Comparison of ENCODE assay signal across 14 cellular contexts in genomic region chr2:42495611-42496010, GRCh38. TPM values are rescaled to one million over a fixed set of nuclear protein-coding genes. Genes with fewer than 3 reads are reported as not detected.
DNase-seq lines count a peak whose midpoint lies in the region; ATAC-seq, FAIRE-seq and TF ChIP-seq lines count a peak whose summit lies in the region.
"Had no signal": no experiment of that assay in that cellular context is flagged by ENCODE, and none has a peak within 500 bp of the region (broad histone marks: within the 10 kb centered on the region; RNA-seq: fewer than 3 reads in every experiment).

No MANE protein-coding gene starts in this region.

- POLR2A ChIA-PET in CD4-positive, alpha-beta T cell (lab: Charles Lee): no interaction called here
- POLR2A ChIA-PET in PC-9 (lab: Charles Lee; ENCODE audit: unreplicated experiment): no interaction called here

- no peaks in the 10 kb centered on the region for H3K9me3 ChIP-seq in CD4-positive, alpha-beta T cell (ENCODE audit: control insufficient read depth, low read length)
- no peaks in the 10 kb centered on the region for H3K9me3 ChIP-seq in HUES48 (ENCODE audit: control insufficient read depth, insufficient read depth, low read length)
- H3K9me3 ChIP-seq in PC-9 (ENCODE audit: insufficient read depth, low read depth): no peaks in the 10 kb centered on the region
- H3K9me3 ChIP-seq in hepatocyte (ENCODE audit: low read depth): no peaks in the 10 kb centered on the region
- H3K9me3 ChIP-seq in mammary epithelial cell (replicated peaks; ENCODE audit: insufficient read depth, low read length): peaks cover 5% of the 10 kb centered on the region
- H3K9me3 ChIP-seq: MG63, prostate gland, thoracic aorta had no signal

- H3K27me3 ChIP-seq in CD4-positive, alpha-beta T cell (ENCODE audit: control insufficient read depth, insufficient read depth, low read length): peaks cover 6% of the 10 kb centered on the region
- H3K27me3 ChIP-seq in HUES48 (ENCODE audit: control insufficient read depth, insufficient read depth, low read length) (peaks cover 13% of the 10 kb centered on the region), PC-9 (ENCODE audit: insufficient read depth, low read depth) (no peaks in the 10 kb centered on the region), hepatocyte (peaks cover 27% of the 10 kb centered on the region), mammary epithelial cell (ENCODE audit: insufficient read depth, low read length) (peaks cover 29% of the 10 kb centered on the region)
- H3K27me3 ChIP-seq: MG63 had no signal

- H3K4me3 ChIP-seq in HUES48 (ENCODE audit: low read depth, low read length) (peak overlapping the region; percentile 47), PC-9 (peak overlapping the region; percentile 48), hepatocyte (no peak overlapping the region), mammary epithelial cell (replicated peaks in 1 of 3; ENCODE audit: insufficient read depth in 1 of 3, low read depth in 2 of 3, low read length in 3 of 3) (no peak overlapping the region)

- H3K9ac ChIP-seq in HUES48 (ENCODE audit: low read depth, low read length) (0 out of 2 replicates have a peak overlapping the region, but pooled peaks have one; percentile 24), mammary epithelial cell (ENCODE audit: insufficient read depth, low read length) (no peak overlapping the region)

- H3K36me3 Mint-ChIP-seq in CD4-positive, alpha-beta T cell (ENCODE audit: low read depth): no peaks in the 10 kb centered on the region
- H3K36me3 Mint-ChIP-seq: memory B cell, natural killer cell had no signal

- no peak overlapping the region for H3K27ac ChIP-seq in CD4-positive, alpha-beta T cell (ENCODE audit: low read depth, low read length)
- H3K27ac ChIP-seq in HUES48 (ENCODE audit: low read depth, low read length) (no peak overlapping the region), PC-9 (peak overlapping the region; percentile 7; the same call in 1 of the 2 replicates), hepatocyte (no peak overlapping the region), mammary epithelial cell (ENCODE audit: insufficient read depth, low read depth, low read length) (no peak overlapping the region)
- H3K27ac ChIP-seq: thoracic aorta had no signal

- intact Hi-C loops in CD4-positive, alpha-beta T cell (cut with DNase I, micrococcal nuclease): loop anchor here (1.0 to 10.0 kb wide), 4 partner anchors 69 to 651 kb away; partner anchors contain the start of gene MTA3 (in 1 of the 2)
- intact Hi-C loops in PC-9 (cut with micrococcal nuclease; ENCODE audit: unreplicated experiment) (loop anchor here (1.0 to 2.0 kb wide), 3 partner anchors 67 to 315 kb away; no protein-coding TSS in a partner anchor), mammary epithelial cell (cut with micrococcal nuclease) (loop anchor here (1.0 to 10.0 kb wide), 5 partner anchors 135 to 401 kb away; partner anchors contain the start of gene COX7A2L)

- DNase-seq in CD4-positive, alpha-beta T cell: no peak
- DNase-seq in PC-9 (peak in 1 of 2 experiments; percentile 16), hepatocyte (ENCODE audit: low spot score) (no peak), erythroblast (lab: John Stamatoyannopoulos, UW) (no peak), NCI-H1048 (lab: John Stamatoyannopoulos, UW) (no peak), H54 (ENCODE audit: insufficient read length, low spot score) (no peak), mammary epithelial cell (no peak)

- TF ChIP-seq CTCF in CD4-positive, alpha-beta T cell (IDR thresholded peaks at IDR 0.05): no peak
- TF ChIP-seq CTCF in PC-9 (conservative IDR thresholded peaks at IDR 0.05) (no peak), hepatocyte (IDR thresholded peaks at IDR 0.05; ENCODE audit: poor library complexity) (no peak), mammary epithelial cell (conservative IDR thresholded peaks at IDR 0.05 in 1 of 2, IDR thresholded peaks at IDR 0.05 in 1 of 2; ENCODE audit: extremely low read depth in 1 of 2, insufficient read depth in 1 of 2, low read depth in 1 of 2, low read length in 2 of 2) (no peak)

- H3K27me3 Mint-ChIP-seq in CD4-positive, alpha-beta T cell: no peaks in the 10 kb centered on the region

- H3K27ac Mint-ChIP-seq in CD4-positive, alpha-beta T cell: no peak overlapping the region

- 72% methylated on average over 6 of the region's 6 CpGs for WGBS in hepatocyte (ENCODE audit: low lambda C conversion rate, missing lambda C conversion rate)
- 53% methylated on average over 5 of the region's 6 CpGs for WGBS in mammary epithelial cell (ENCODE audit: low coverage, missing lambda C conversion rate)

- peaks cover 13% of the 10 kb centered on the region for H3K36me3 ChIP-seq in HUES48 (ENCODE audit: control insufficient read depth, insufficient read depth, low read length)
- H3K36me3 ChIP-seq in PC-9 (ENCODE audit: low read depth): no peaks in the 10 kb centered on the region
- H3K36me3 ChIP-seq in hepatocyte (replicated peaks; ENCODE audit: insufficient read depth, low read depth): no peaks in the 10 kb centered on the region
- no peaks in the 10 kb centered on the region for H3K36me3 ChIP-seq in mammary epithelial cell (ENCODE audit: insufficient read depth, low read length)
- H3K36me3 ChIP-seq: MG63, prostate gland, thoracic aorta had no signal

- peak overlapping the region; percentile 58 for H3K4me3 Mint-ChIP-seq in CD4-positive, alpha-beta T cell

- BruUV-seq in PC-9 (replicated peaks; lab: Mats Ljungman, UMichigan): no TSS peak
- no TSS peak for BruUV-seq in mammary epithelial cell (replicated peaks; lab: Mats Ljungman, UMichigan)

- H3K4me2 ChIP-seq in PC-9: peak overlapping the region; percentile 94
- peak overlapping the region; percentile 100 for H3K4me2 ChIP-seq in hepatocyte
- H3K4me2 ChIP-seq in mammary epithelial cell (ENCODE audit: insufficient read depth, low read depth, low read length): no peak overlapping the region

- H3K9me2 ChIP-seq in PC-9 (ENCODE audit: insufficient read depth) (no peaks in the 10 kb centered on the region), hepatocyte (replicated peaks; ENCODE audit: insufficient read depth) (no peaks in the 10 kb centered on the region)

- H3F3A ChIP-seq in PC-9 (ENCODE audit: insufficient read depth, low read depth): peaks cover 16% of the 10 kb centered on the region; the same call in 1 of the 2 replicates

- dilution Hi-C loops in mammary epithelial cell (cut with HindIII; ENCODE audit: low sequenced_read_pairs): loop anchor here (5.0 kb wide), 2 partner anchors 72 to 167 kb away; partner anchors contain the start of gene MTA3

- H4K20me1 ChIP-seq in PC-9 (ENCODE audit: insufficient read depth) (no peaks in the 10 kb centered on the region), hepatocyte (ENCODE audit: insufficient read depth, poor library complexity, severe bottlenecking) (no peaks in the 10 kb centered on the region), mammary epithelial cell (ENCODE audit: insufficient read depth, low read length) (peaks cover 2% of the 10 kb centered on the region)

- H3K4me1 ChIP-seq in HUES48 (ENCODE audit: control insufficient read depth, insufficient read depth, low read length) (peaks cover 34% of the 10 kb centered on the region), PC-9 (replicated peaks; ENCODE audit: insufficient read depth) (peaks cover 25% of the 10 kb centered on the region), hepatocyte (ENCODE audit: insufficient read depth) (no peaks in the 10 kb centered on the region), mammary epithelial cell (ENCODE audit: insufficient read depth, low read length) (peaks cover 13% of the 10 kb centered on the region)
- H3K4me1 ChIP-seq: prostate gland had no signal

- CTCF ChIA-PET in CD4-positive, alpha-beta T cell (lab: Charles Lee): interaction anchor here (0.8 to 1.5 kb wide), 4 partner anchors 10 to 168 kb away, joined by 3 to 6 read pairs (median 3); no protein-coding TSS in a partner anchor
- CTCF ChIA-PET in PC-9 (lab: Charles Lee) (interaction anchor here (1.1 kb wide), 1 partner anchor 92 kb away, joined by 3 read pairs; no protein-coding TSS in a partner anchor), mammary epithelial cell (lab: Charles Lee; ENCODE audit: low non-redundant PET) (no interaction called here)

- in situ Hi-C loops in mammary epithelial cell (cut with MboI; ENCODE audit: low sequenced_read_pairs in 2 of 2): no loop called here

- no peak for FAIRE-seq in H54 (lab: Jason Lieb, UNC)

- no peaks in the 10 kb centered on the region; the same call in 1 of the 2 replicates for H3K79me2 ChIP-seq in PC-9 (ENCODE audit: low read depth)
- H3K79me2 ChIP-seq in hepatocyte: no peaks in the 10 kb centered on the region
- no peaks in the 10 kb centered on the region for H3K79me2 ChIP-seq in mammary epithelial cell (ENCODE audit: insufficient read depth, low read length)

- peaks cover 8% of the 10 kb centered on the region for H3K4me1 Mint-ChIP-seq in CD4-positive, alpha-beta T cell (ENCODE audit: low read depth)
- H3K4me1 Mint-ChIP-seq: activated T-helper 17 cell treated with anti-CD3 and anti-CD28 coated beads, Interleukin-2, amount 50 U/mL, for 72 hours; memory B cell had no signal

- no peak for TF ChIP-seq POLR2A in erythroblast (IDR thresholded peaks at IDR 0.05; ENCODE audit: low read length)
- no peak for TF ChIP-seq POLR2A in H54 (IDR thresholded peaks at IDR 0.05; ENCODE audit: low read depth, low read length)

- no peak for ATAC-seq in CD4-positive, alpha-beta T cell (ENCODE audit: poor library complexity)

- H2AFZ ChIP-seq in PC-9 (peak overlapping the region; percentile 59), hepatocyte (no peak overlapping the region), mammary epithelial cell (ENCODE audit: low read depth, low read length) (no peak overlapping the region)

- H3K9me3 Mint-ChIP-seq in CD4-positive, alpha-beta T cell: no peaks in the 10 kb centered on the region
- H3K9me3 Mint-ChIP-seq: activated T-helper 17 cell treated with anti-CD3 and anti-CD28 coated beads, Interleukin-2, amount 50 U/mL, for 72 hours; memory B cell; natural killer cell had no signal

RNA-seq across cellular contexts. Expression of gene KCNG3, which starts 1.8 kb away (rescaled TPM):
- under 1 TPM; 0.25 to 0.49 TPM for total RNA-seq in CD4-positive, alpha-beta T cell
- total RNA-seq in PC-9 (2021) (1.3 and 2.1 TPM in 2 replicates), hepatocyte (0.28 and 0.57 TPM in 2 replicates), mammary epithelial cell (under 1 TPM in 1 of 2 donors, not detected in 1; 0.17 TPM)
- polyA plus RNA-seq in hepatocyte (0.13 TPM in 1 of 2 replicates, not detected in the other), mammary epithelial cell (not detected)
- polyA minus RNA-seq in mammary epithelial cell: not detected
- total RNA-seq: activated T-helper 17 cell treated with anti-CD3 and anti-CD28 coated beads, Interleukin-2, amount 50 U/mL, for 72 hours; natural killer cell had no signal

Comparison
In these comparisons a context has a peak if more than half of its experiments do, and no peak if none do; other contexts are left out.
1. H3K4me3 ChIP-seq: peak in HUES48 (single experiment) and PC-9 (single experiment); none in hepatocyte (single experiment) and mammary epithelial cell (0 of 3).